In genomic region chr3:120062474-120062873, GRCh38 we compare ENCODE assay signal across 28 cellular contexts. TPM values are rescaled to one million over a fixed set of nuclear protein-coding genes. Genes with fewer than 3 reads are reported as not detected.
DNase-seq lines count a peak whose midpoint lies in the region; ATAC-seq, FAIRE-seq and TF ChIP-seq lines count a peak whose summit lies in the region.
"Had no signal": no experiment of that assay in that cellular context is flagged by ENCODE, and none has a peak within 500 bp of the region (broad histone marks: within the 10 kb centered on the region; RNA-seq: fewer than 3 reads in every experiment).

No MANE protein-coding gene starts in this region.

- intact Hi-C loops in IMR-90 (cut with micrococcal nuclease), result no loop called here
- intact Hi-C loops in GM12878 (cut with micrococcal nuclease; ENCODE audit: unreplicated experiment), result no loop called here

- POLR2A ChIA-PET in IMR-90 (lab: Charles Lee; ENCODE audit: unreplicated experiment), result no interaction called here
- POLR2A ChIA-PET in GM12878 (lab: Charles Lee), result no interaction called here

- no peak overlapping the region for H2BK5ac ChIP-seq in IMR-90 (ENCODE audit: low read depth, low read length, poor library complexity, severe bottlenecking)

- no peak overlapping the region for H2BK15ac ChIP-seq in IMR-90 (ENCODE audit: low read depth, low read length)

- H3K27ac ChIP-seq in IMR-90 (ENCODE audit: insufficient read depth, low read length), result no peak overlapping the region
- H3K27ac ChIP-seq in GM12878 (ENCODE audit: control insufficient read depth, insufficient read depth), result no peak overlapping the region
- H3K27ac ChIP-seq: ascending aorta, BLaER1, neural progenitor cell, parathyroid adenoma, transverse colon had no signal

- TF ChIP-seq POLR2A in IMR-90 (IDR thresholded peaks at IDR 0.05; ENCODE audit: low read depth, low read length), result no peak
- TF ChIP-seq POLR2A in GM12878 (IDR thresholded peaks at IDR 0.05; ENCODE audit: low read depth, low read length), result no peak

- no peaks in the 10 kb centered on the region for H3K4me1 ChIP-seq in IMR-90 (ENCODE audit: control insufficient read depth, insufficient read depth, low read length)
- H3K4me1 ChIP-seq in GM12878 (ENCODE audit: control insufficient read depth, insufficient read depth, low read length), result peaks cover 7% of the 10 kb centered on the region
- H3K4me1 ChIP-seq: parathyroid adenoma had no signal

- H2BK120ac ChIP-seq in IMR-90 (ENCODE audit: low read depth, low read length), result no peak overlapping the region

- H3K9me3 ChIP-seq in IMR-90 (ENCODE audit: control insufficient read depth, insufficient read depth, low read length) (no peaks in the 10 kb centered on the region), GM12878 (replicated peaks; ENCODE audit: control insufficient read depth, insufficient read depth, low read length) (peaks cover 7% of the 10 kb centered on the region)
- H3K9me3 ChIP-seq: ascending aorta, BLaER1, transverse colon had no signal

- no peak overlapping the region for H2AK9ac ChIP-seq in IMR-90 (replicated peaks; ENCODE audit: low read depth, low read length, poor library complexity)

- no peak overlapping the region for H4K91ac ChIP-seq in IMR-90 (ENCODE audit: insufficient read depth, low read depth, low read length)

- H3K36me3 ChIP-seq in IMR-90 (ENCODE audit: control insufficient read depth, insufficient read depth, low read length) (no peaks in the 10 kb centered on the region), GM12878 (ENCODE audit: control insufficient read depth in 2 of 2, insufficient read depth in 2 of 2, low read length in 1 of 2) (peaks cover 0 to 3% of the 10 kb centered on the region in 2 experiments; a peak in 1 of 4 replicates)
- H3K36me3 ChIP-seq: ascending aorta, BLaER1, neural progenitor cell, transverse colon had no signal

- no CpG with 5 or more reads among the region's 4 CpGs for WGBS in IMR-90 (ENCODE audit: extremely low coverage in 2 of 2, insufficient read length in 1 of 2), 2 experiments
- 97% methylated on average over 4 of the region's 4 CpGs for WGBS in GM12878 (ENCODE audit: insufficient coverage, insufficient replicate concordance, low lambda C conversion rate, missing lambda C conversion rate)

- in situ Hi-C loops in ACHN (cut with HindIII; ENCODE audit: low pct_ligation_motif_present, low pct_unique_long_range_greater_than_20kb, low sequenced_read_pairs) (no loop called here), IMR-90 (cut with MboI; ENCODE audit: low sequenced_read_pairs) (no loop called here), GM12878 (cut with MboI) (no loop called here)

- TF ChIP-seq CTCF in IMR-90 (conservative IDR thresholded peaks at IDR 0.05; ENCODE audit: low read depth, low read length), result no peak
- no peak for TF ChIP-seq CTCF in GM12878 (IDR thresholded peaks at IDR 0.05 in 2 of 3, conservative IDR thresholded peaks at IDR 0.05 in 1 of 3; ENCODE audit: control insufficient read depth in 2 of 3, extremely low read depth in 1 of 3, insufficient read depth in 1 of 3, low read depth in 3 of 3, low read length in 3 of 3)
- no peak for TF ChIP-seq CTCF in fibroblast of villous mesenchyme (IDR thresholded peaks at IDR 0.05; ENCODE audit: insufficient read depth, low read depth, low read length)

- TF ChIP-seq RAD21 in IMR-90 (IDR thresholded peaks at IDR 0.05; ENCODE audit: low read length) (no peak), GM12878 (IDR thresholded peaks at IDR 0.05; ENCODE audit: insufficient read depth, low read depth, low read length) (no peak)

- RAD21 ChIA-PET in GM12878 (lab: Charles Lee; ENCODE audit: unreplicated experiment), result no interaction called here

- H4K20me1 ChIP-seq in IMR-90 (ENCODE audit: insufficient read depth, low read length), result peaks cover 90% of the 10 kb centered on the region
- 0 out of 2 replicates have a peak, but pooled peaks cover 4% of the 10 kb centered on the region for H4K20me1 ChIP-seq in GM12878 (ENCODE audit: control insufficient read depth, insufficient read depth)

- H3K4me2 ChIP-seq in IMR-90 (ENCODE audit: low read depth, low read length), result no peak overlapping the region
- H3K4me2 ChIP-seq in GM12878 (ENCODE audit: control insufficient read depth, insufficient read depth), result no peak overlapping the region
- H3K4me2 ChIP-seq: BLaER1, neural progenitor cell had no signal

- ATAC-seq in IMR-90 (ENCODE audit: low read depth), result no peak
- no peak for ATAC-seq in GM12878
- ATAC-seq: activated CD8-positive, alpha-beta T cell treated with anti-CD3 and anti-CD28 coated beads, Interleukin-2, amount 10 ng/mL, durations not matched to agents 7 days and 5 days; T-helper 17 cell had no signal

- H3K27me3 ChIP-seq in IMR-90 (ENCODE audit: control insufficient read depth, insufficient read depth, low read length) (no peaks in the 10 kb centered on the region), GM12878 (replicated peaks in 1 of 2; ENCODE audit: control insufficient read depth in 2 of 2, insufficient read depth in 2 of 2, low read length in 1 of 2) (no peaks in the 10 kb centered on the region)
- H3K27me3 ChIP-seq: ascending aorta, BLaER1, neural progenitor cell, transverse colon had no signal

- peak; percentile 2 for DNase-seq in ACHN
- DNase-seq in IMR-90, result peak; percentile 16
- DNase-seq in GM12878 (ENCODE audit: low read depth, low spot score), result no peak
- DNase-seq in fibroblast of villous mesenchyme (ENCODE audit: low read depth), result peak; percentile 18
- DNase-seq in inferior parietal cortex (ENCODE audit: extremely low spot score), result no peak
- no peak for DNase-seq in HuH-7.5 (ENCODE audit: low spot score)
- no peak for DNase-seq in NCI-H524 treated with DMSO at 0.1 percent for 48 hours (lab: John Stamatoyannopoulos, UW)
- DNase-seq in NOMO-1 treated with dmso at 0.1 percent for 144 hours (lab: John Stamatoyannopoulos, UW; ENCODE audit: unreplicated experiment), result no peak
- DNase-seq: activated CD4-positive, CD25-positive, alpha-beta regulatory T cell treated with anti-CD3 and anti-CD28 coated beads, Interleukin-2, amount 50 U/mL, for 72 hours; activated CD8-positive, alpha-beta T cell treated with anti-CD3 and anti-CD28 coated beads, Interleukin-2, amount 10 ng/mL, durations not matched to agents 7 days and 5 days; activated T-cell treated with anti-CD3 and anti-CD28 coated beads for 4 hours; central memory CD4-positive, alpha-beta T cell; DMS153; H9; head of caudate nucleus; mammary epithelial cell; NCI-H1048; NCI-H1694 treated with DMSO at 0.1 percent for 48 hours; NCI-H2171; NCI-H526; stimulated activated CD4-positive, alpha-beta T cell treated with anti-CD3 and anti-CD28 coated beads, Interleukin-2, amount 100 ng/mL, for 48 hours; T-helper 17 cell; transverse colon had no signal

- peaks cover 97% of the 10 kb centered on the region for H3K79me2 ChIP-seq in GM12878 (ENCODE audit: control insufficient read depth, insufficient read depth, low read length)

- no peak for TF ChIP-seq EP300 in GM12878 (IDR thresholded peaks at IDR 0.05; ENCODE audit: borderline replicate concordance in 1 of 2, control insufficient read depth in 1 of 2, low read depth in 2 of 2, low read length in 2 of 2)

- no peak overlapping the region for H3K18ac ChIP-seq in IMR-90 (ENCODE audit: low read depth, low read length)

- H2AFZ ChIP-seq in IMR-90 (replicated peaks; ENCODE audit: low read length, poor library complexity) (no peak overlapping the region), GM12878 (ENCODE audit: control insufficient read depth, low read depth, low read length) (no peak overlapping the region)
- H2AFZ ChIP-seq: neural progenitor cell, parathyroid adenoma had no signal

- H3K9me1 ChIP-seq in IMR-90 (ENCODE audit: insufficient read depth, low read length), result peaks cover 3% of the 10 kb centered on the region; the same call in 1 of the 2 replicates

- no peak overlapping the region for H4K5ac ChIP-seq in IMR-90 (ENCODE audit: low read depth, low read length)

- no peak overlapping the region for H3K14ac ChIP-seq in IMR-90 (replicated peaks; ENCODE audit: low read depth, low read length)

- H3K79me1 ChIP-seq in IMR-90 (ENCODE audit: low read depth in 1 of 2, low read length in 2 of 2), result peaks cover 7 to 62% of the 10 kb centered on the region in 2 experiments; a peak in 3 of 4 replicates

- SMC1A ChIA-PET in GM12878 (lab: Charles Lee; ENCODE audit: uncharacterized antibody, unreplicated experiment), result no interaction called here

- dilution Hi-C loops in IMR-90 (cut with HindIII; ENCODE audit: low sequenced_read_pairs, unreplicated experiment), result no loop called here

- no peak overlapping the region for H4K8ac ChIP-seq in IMR-90 (ENCODE audit: low read depth in 2 of 2, low read length in 2 of 2)

- FAIRE-seq in GM12878 (lab: Jason Lieb, UNC), result no peak
- FAIRE-seq: endometrium had no signal

- no peak overlapping the region for H2AK5ac ChIP-seq in IMR-90 (ENCODE audit: low read depth, low read length)

- CTCF ChIA-PET in IMR-90 (lab: Yijun Ruan, JAX) (no interaction called here), GM12878 (lab: Yijun Ruan, JAX) (no interaction called here)

- no peak overlapping the region for H3K4ac ChIP-seq in IMR-90 (ENCODE audit: low read depth, low read length)

- H3K4me3 ChIP-seq in IMR-90 (ENCODE audit: insufficient read depth, low read depth, low read length), result no peak overlapping the region
- H3K4me3 ChIP-seq in GM12878, result no peak overlapping the region
- no peak overlapping the region for H3K4me3 ChIP-seq in fibroblast of villous mesenchyme (ENCODE audit: low read depth, low read length)
- H3K4me3 ChIP-seq: ascending aorta, BLaER1, neural progenitor cell, transverse colon had no signal

- BruUV-seq in IMR-90 (replicated peaks; lab: Mats Ljungman, UMichigan), result no TSS peak
- BruUV-seq in GM12878 (replicated peaks; lab: Mats Ljungman, UMichigan), result no TSS peak

- no peak overlapping the region for H2BK20ac ChIP-seq in IMR-90 (ENCODE audit: low read depth, low read length)

- no peak overlapping the region for H3K23ac ChIP-seq in IMR-90 (ENCODE audit: low read depth, low read length)

- H3K9ac ChIP-seq in IMR-90 (ENCODE audit: low read depth, low read length), result no peak overlapping the region
- no peak overlapping the region for H3K9ac ChIP-seq in GM12878 (ENCODE audit: control insufficient read depth, insufficient read depth, low read length)
- H3K9ac ChIP-seq: BLaER1, neural progenitor cell, parathyroid adenoma had no signal

- H3K56ac ChIP-seq in IMR-90 (ENCODE audit: extremely low read depth, insufficient read depth, low read length), result no peak overlapping the region

RNA-seq across cellular contexts. Expression of gene GSK3B, which starts 31.8 kb away (rescaled TPM):
- 33.2 and 39.7 TPM in 2 replicates for total RNA-seq in IMR-90 (2012; rRNA removed)
- polyA plus RNA-seq in IMR-90 (2012; rRNA removed), result 19.2 and 21.4 TPM in 2 replicates
- polyA plus RNA-seq in IMR-90 (2012; cell fraction: cytosol; rRNA removed), result 5.4 and 7.8 TPM in 2 replicates
- polyA plus RNA-seq in IMR-90 (2012; cell fraction: nucleus; rRNA removed; ENCODE audit: low replicate concordance), result 2.7 and 13.0 TPM in 2 replicates
- total RNA-seq in GM12878 (2013; cell fraction: nucleolus; rRNA removed), result 126 and 127 TPM in 2 replicates
- total RNA-seq in GM12878 (2014; rRNA removed), result 28.0 and 29.4 TPM in 2 replicates
- total RNA-seq in GM12878 (2014; rRNA removed; fragmentation: Illumina TruSeq; extraction: Trizol), result 39.4 and 39.6 TPM in 2 replicates
- 43.9 and 44.5 TPM in 2 replicates for total RNA-seq in GM12878 (2021)
- 12.9 TPM for polyA plus RNA-seq in GM12878 (2011; ENCODE audit: low read depth)
- polyA plus RNA-seq in GM12878 (2011; rRNA removed), result 49.8 and 51.6 TPM in 2 replicates
- polyA plus RNA-seq in GM12878 (2011; cell fraction: cytosol; rRNA removed), result 29.6 and 31.9 TPM in 2 replicates
- polyA plus RNA-seq in GM12878 (2011; cell fraction: nucleus; rRNA removed), result 20.8 and 21.6 TPM in 2 replicates
- 20.5 and 22.8 TPM in 2 replicates for polyA plus RNA-seq in GM12878 (2012)
- 41.5 and 43.3 TPM in 2 replicates for polyA plus RNA-seq in GM12878 (2014; fragmentation: Illumina TruSeq; extraction: Trizol)
- polyA plus RNA-seq in GM12878 (2014; fragmentation: Nextera tagmentation; extraction: Ambion mirVana), result 1 to 10 TPM; 8.5 to 8.8 TPM
- polyA plus RNA-seq in GM12878 (2014; rRNA removed), result 17.3 and 23.1 TPM in 2 replicates
- 10 to 100 TPM; 20.2 to 21.9 TPM for polyA plus RNA-seq in GM12878 (2016; fragmentation: Nextera tagmentation; extraction: Ambion mirVana)
- polyA minus RNA-seq in GM12878 (2011; rRNA and poly(A)+ RNA removed), result 83.0 and 113 TPM in 2 replicates
- 36.4 and 56.3 TPM in 2 replicates for polyA minus RNA-seq in GM12878 (2011; cell fraction: cytosol; rRNA and poly(A)+ RNA removed)
- 46.9 and 65.3 TPM in 2 replicates for polyA minus RNA-seq in GM12878 (2011; cell fraction: nucleus; rRNA and poly(A)+ RNA removed)
- 83.8 and 94.1 TPM in 2 replicates for total RNA-seq in fibroblast of villous mesenchyme

Comparison
In these comparisons a context has a peak if more than half of its experiments do, and no peak if none do; other contexts are left out.
1. DNase-seq: peak in ACHN (single experiment), IMR-90 (single experiment) and fibroblast of villous mesenchyme (single experiment); none in GM12878 (single experiment), inferior parietal cortex (single experiment), HuH-7.5 (single experiment), NCI-H524 treated with DMSO at 0.1 percent for 48 hours (single experiment) and NOMO-1 treated with dmso at 0.1 percent for 144 hours (single experiment).